16 cellular contexts compared by ENCODE assay signal in genomic region chr17:80345321-80345720, GRCh38.
DNase-seq lines count a peak whose midpoint lies in the region; ATAC-seq, FAIRE-seq and TF ChIP-seq lines count a peak whose summit lies in the region.
"Had no signal": no experiment of that assay in that cellular context is flagged by ENCODE, and none has a peak within 500 bp of the region (broad histone marks: within the 10 kb centered on the region; RNA-seq: fewer than 3 reads in every experiment).

No MANE protein-coding gene starts in this region.

- no peak overlapping the region for H4K91ac ChIP-seq in IMR-90 (ENCODE audit: insufficient read depth, low read depth, low read length)

- FAIRE-seq in endothelial cell of umbilical vein (lab: Jason Lieb, UNC), result no peak
- FAIRE-seq: GM19239, H54 had no signal

- H3K4me1 ChIP-seq in IMR-90 (ENCODE audit: control insufficient read depth, insufficient read depth, low read length) (no peaks in the 10 kb centered on the region), endothelial cell of umbilical vein (ENCODE audit: control insufficient read depth, extremely low read depth, insufficient read depth, low read length) (no peaks in the 10 kb centered on the region), upper lobe of right lung (no peaks in the 10 kb centered on the region)
- H3K4me1 ChIP-seq: BLaER1, Caco-2 had no signal

- H2AFZ ChIP-seq in IMR-90 (replicated peaks; ENCODE audit: low read length, poor library complexity) (no peak overlapping the region), endothelial cell of umbilical vein (ENCODE audit: low read depth, low read length) (no peak overlapping the region)

- H3K14ac ChIP-seq in IMR-90 (replicated peaks; ENCODE audit: low read depth, low read length), result no peak overlapping the region

- no peak overlapping the region for H2AK5ac ChIP-seq in IMR-90 (ENCODE audit: low read depth, low read length)

- intact Hi-C loops in IMR-90 (cut with micrococcal nuclease) (no loop called here), endothelial cell of umbilical vein (cut with micrococcal nuclease) (no loop called here), upper lobe of right lung (cut with DNase I) (no loop called here)

- no peak overlapping the region for H4K5ac ChIP-seq in IMR-90 (ENCODE audit: low read depth, low read length)

- CTCF ChIA-PET in IMR-90 (lab: Yijun Ruan, JAX) (no interaction called here), endothelial cell of umbilical vein (lab: Charles Lee) (interaction anchor here (1.2 to 2.8 kb wide), 4 partner anchors 18 to 244 kb away, joined by 3 to 19 read pairs (median 4); partner anchors contain the start of gene GAA)

- in situ Hi-C loops in IMR-90 (cut with MboI; ENCODE audit: low sequenced_read_pairs), result no loop called here

- H2AK9ac ChIP-seq in IMR-90 (replicated peaks; ENCODE audit: low read depth, low read length, poor library complexity), result no peak overlapping the region

- TF ChIP-seq CTCF in IMR-90 (conservative IDR thresholded peaks at IDR 0.05; ENCODE audit: low read depth, low read length) (no peak), endothelial cell of umbilical vein (IDR thresholded peaks at IDR 0.05; ENCODE audit: extremely low read depth in 1 of 2, insufficient read depth in 1 of 2, low read depth in 1 of 2, low read length in 2 of 2) (no peak), upper lobe of right lung (IDR thresholded peaks at IDR 0.05) (no peak)

- H3K79me1 ChIP-seq in IMR-90 (ENCODE audit: low read depth in 1 of 2, low read length in 2 of 2), result peaks cover 9 to 16% of the 10 kb centered on the region in 2 experiments; a peak in 3 of 4 replicates

- TSS peak; percentile 48 for BruUV-seq in IMR-90 (replicated peaks; lab: Mats Ljungman, UMichigan)
- TSS peak; percentile 21 for BruUV-seq in endothelial cell of umbilical vein (replicated peaks; lab: Mats Ljungman, UMichigan)

- H3K4me3 ChIP-seq in IMR-90 (ENCODE audit: insufficient read depth, low read depth, low read length), result no peak overlapping the region
- no peak overlapping the region for H3K4me3 ChIP-seq in endothelial cell of umbilical vein (replicated peaks in 1 of 3; ENCODE audit: insufficient read depth in 1 of 3, low read depth in 1 of 3, low read length in 3 of 3)
- no peak overlapping the region for H3K4me3 ChIP-seq in upper lobe of right lung
- H3K4me3 ChIP-seq: BLaER1 had no signal

- peak; percentile 2 for DNase-seq in activated T-cell treated with anti-CD3 and anti-CD28 coated beads, Interleukin-2, amount 50 U/mL, for 1 hour
- DNase-seq in activated T-cell treated with anti-CD3 and anti-CD28 coated beads, Interleukin-2, amount 50 U/mL, for 48 hours, result no peak
- DNase-seq in IMR-90 (no peak), endothelial cell of umbilical vein (ENCODE audit: low read depth, low spot score) (no peak), upper lobe of right lung (peak; percentile 46), HT-29 (ENCODE audit: low spot score) (no peak), HCEC 1CT (no peak)
- DNase-seq: 8988T; AML-193; Caco-2; CD8-positive, alpha-beta memory T cell; DMS53; GF-D8 had no signal

- H3K27me3 ChIP-seq in IMR-90 (ENCODE audit: control insufficient read depth, insufficient read depth, low read length) (no peaks in the 10 kb centered on the region), endothelial cell of umbilical vein (ENCODE audit: control insufficient read depth in 2 of 2, insufficient read depth in 2 of 2, low read length in 2 of 2) (no peaks in the 10 kb centered on the region), upper lobe of right lung (no peaks in the 10 kb centered on the region)
- H3K27me3 ChIP-seq: BLaER1 had no signal

- H3K9me3 ChIP-seq in IMR-90 (ENCODE audit: control insufficient read depth, insufficient read depth, low read length), result no peaks in the 10 kb centered on the region
- no peaks in the 10 kb centered on the region for H3K9me3 ChIP-seq in endothelial cell of umbilical vein (replicated peaks; ENCODE audit: control insufficient read depth, insufficient read depth, low read length)
- H3K9me3 ChIP-seq in upper lobe of right lung, result no peaks in the 10 kb centered on the region
- H3K9me3 ChIP-seq: BLaER1, Caco-2 had no signal

- H3K9me1 ChIP-seq in IMR-90 (ENCODE audit: insufficient read depth, low read length) (peaks cover 21% of the 10 kb centered on the region), endothelial cell of umbilical vein (replicated peaks; ENCODE audit: control insufficient read depth, extremely low read depth, insufficient read depth, low read length) (no peaks in the 10 kb centered on the region)

- no peaks in the 10 kb centered on the region for H3K79me2 ChIP-seq in endothelial cell of umbilical vein (ENCODE audit: control insufficient read depth, insufficient read depth, low read length)

- no peak overlapping the region for H3K23ac ChIP-seq in IMR-90 (ENCODE audit: low read depth, low read length)

- no peak overlapping the region for H4K8ac ChIP-seq in IMR-90 (ENCODE audit: low read depth in 2 of 2, low read length in 2 of 2)

- 97% methylated on average over 8 of the region's 15 CpGs; no CpG with 5 or more reads in 1 of the 2 experiments for WGBS in IMR-90 (ENCODE audit: extremely low coverage in 2 of 2, insufficient read length in 1 of 2), 2 experiments

- no peak for TF ChIP-seq RAD21 in IMR-90 (IDR thresholded peaks at IDR 0.05; ENCODE audit: low read length)

- TF ChIP-seq POLR2A in IMR-90 (IDR thresholded peaks at IDR 0.05; ENCODE audit: low read depth, low read length) (no peak), endothelial cell of umbilical vein (IDR thresholded peaks at IDR 0.05; ENCODE audit: low read depth, low read length) (no peak)

- dilution Hi-C loops in IMR-90 (cut with HindIII; ENCODE audit: low sequenced_read_pairs, unreplicated experiment), result no loop called here
- dilution Hi-C loops in endothelial cell of umbilical vein (cut with MboI; ENCODE audit: extremely low pct_ligation_motif_present, low sequenced_read_pairs), result no loop called here

- no peak overlapping the region for H3K9ac ChIP-seq in IMR-90 (ENCODE audit: low read depth, low read length)
- no peak overlapping the region for H3K9ac ChIP-seq in endothelial cell of umbilical vein (replicated peaks; ENCODE audit: extremely low read depth, insufficient read depth, low read length)
- H3K9ac ChIP-seq: BLaER1 had no signal

- POLR2A ChIA-PET in IMR-90 (lab: Charles Lee; ENCODE audit: unreplicated experiment), result no interaction called here
- POLR2A ChIA-PET in endothelial cell of umbilical vein (lab: Charles Lee), result no interaction called here

- no peak overlapping the region for H3K4ac ChIP-seq in IMR-90 (ENCODE audit: low read depth, low read length)

- no peak overlapping the region for H3K18ac ChIP-seq in IMR-90 (ENCODE audit: low read depth, low read length)

- no peak overlapping the region for H3K56ac ChIP-seq in IMR-90 (ENCODE audit: extremely low read depth, insufficient read depth, low read length)

- H3K4me2 ChIP-seq in IMR-90 (ENCODE audit: low read depth, low read length) (no peak overlapping the region), endothelial cell of umbilical vein (ENCODE audit: insufficient read depth, low read length) (no peak overlapping the region)
- H3K4me2 ChIP-seq: BLaER1 had no signal

- H3K27ac ChIP-seq in IMR-90 (ENCODE audit: insufficient read depth, low read length) (no peak overlapping the region), endothelial cell of umbilical vein (ENCODE audit: insufficient read depth, low read depth, low read length) (no peak overlapping the region), upper lobe of right lung (no peak overlapping the region)
- H3K27ac ChIP-seq: BLaER1 had no signal

- ATAC-seq in IMR-90 (ENCODE audit: low read depth) (no peak), upper lobe of right lung (no peak)

- no peaks in the 10 kb centered on the region; the same call in none of the 2 replicates for H4K20me1 ChIP-seq in IMR-90 (ENCODE audit: insufficient read depth, low read length)
- no peaks in the 10 kb centered on the region for H4K20me1 ChIP-seq in endothelial cell of umbilical vein (replicated peaks; ENCODE audit: control insufficient read depth, extremely low read depth, insufficient read depth, low read length)

- H2BK20ac ChIP-seq in IMR-90 (ENCODE audit: low read depth, low read length), result no peak overlapping the region

- H3K36me3 ChIP-seq in IMR-90 (ENCODE audit: control insufficient read depth, insufficient read depth, low read length) (peaks cover 74% of the 10 kb centered on the region), endothelial cell of umbilical vein (ENCODE audit: control insufficient read depth in 2 of 2, extremely low read depth in 1 of 2, insufficient read depth in 2 of 2, low read length in 2 of 2) (peaks cover 35 to 59% of the 10 kb centered on the region in 2 experiments), upper lobe of right lung (peaks cover 100% of the 10 kb centered on the region)

- no peak overlapping the region for H2BK15ac ChIP-seq in IMR-90 (ENCODE audit: low read depth, low read length)

- H2BK5ac ChIP-seq in IMR-90 (ENCODE audit: low read depth, low read length, poor library complexity, severe bottlenecking), result no peak overlapping the region

- H2BK120ac ChIP-seq in IMR-90 (ENCODE audit: low read depth, low read length), result no peak overlapping the region

TF ChIP-seq in IMR-90, 13 proteins besides CTCF, POLR2A, EP300 and RAD21 (continues in another document):
- TF ChIP-seq CEBPB (IDR thresholded peaks at IDR 0.05; ENCODE audit: low read depth, low read length) (no peak), RFX5 (IDR thresholded peaks at IDR 0.05; ENCODE audit: low read depth, low read length) (no peak), MAFK (IDR thresholded peaks at IDR 0.05; ENCODE audit: low read depth, low read length) (no peak), FOS (IDR thresholded peaks at IDR 0.05; ENCODE audit: low read depth, low read length) (no peak), MXI1 (IDR thresholded peaks at IDR 0.05; ENCODE audit: borderline replicate concordance, low read depth, low read length) (no peak)

TF ChIP-seq in endothelial cell of umbilical vein, 7 proteins besides CTCF, POLR2A, EP300 and RAD21:
- no peak for TF ChIP-seq JUN (IDR thresholded peaks at IDR 0.05; ENCODE audit: borderline replicate concordance, insufficient read depth, insufficient read length, low read depth)
- TF ChIP-seq MYC (IDR thresholded peaks at IDR 0.05; ENCODE audit: low read depth, low read length), result no peak
- TF ChIP-seq EZH2 (IDR thresholded peaks at IDR 0.05; ENCODE audit: borderline replicate concordance, low read depth, low read length, severe bottlenecking), result no peak
- TF ChIP-seq POLR2AphosphoS5 (IDR thresholded peaks at IDR 0.05; ENCODE audit: insufficient read depth, low read depth, low read length), result no peak
- TF ChIP-seq FOS (IDR thresholded peaks at IDR 0.05; ENCODE audit: borderline replicate concordance, insufficient read depth, low read length), result no peak
- TF ChIP-seq, protein P1, sequence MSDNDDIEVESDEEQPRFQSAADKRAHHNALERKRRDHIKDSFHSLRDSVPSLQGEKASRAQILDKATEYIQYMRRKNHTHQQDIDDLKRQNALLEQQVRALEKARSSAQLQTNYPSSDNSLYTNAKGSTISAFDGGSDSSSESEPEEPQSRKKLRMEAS (IDR thresholded peaks at IDR 0.05; ENCODE audit: insufficient read depth, insufficient read length), result no peak
- TF ChIP-seq GATA2 (IDR thresholded peaks at IDR 0.05; ENCODE audit: insufficient read depth, insufficient read length, low read depth, low read length), result no peak

Comparison
In these comparisons a context has a peak if more than half of its experiments do, and no peak if none do; other contexts are left out.
1. DNase-seq: peak in activated T-cell treated with anti-CD3 and anti-CD28 coated beads, Interleukin-2, amount 50 U/mL, for 1 hour (single experiment) and upper lobe of right lung (single experiment); none in activated T-cell treated with anti-CD3 and anti-CD28 coated beads, Interleukin-2, amount 50 U/mL, for 48 hours (0 of 2), IMR-90 (single experiment), endothelial cell of umbilical vein (single experiment), HT-29 (single experiment) and HCEC 1CT (single experiment).